In the genomic region with DNA sequence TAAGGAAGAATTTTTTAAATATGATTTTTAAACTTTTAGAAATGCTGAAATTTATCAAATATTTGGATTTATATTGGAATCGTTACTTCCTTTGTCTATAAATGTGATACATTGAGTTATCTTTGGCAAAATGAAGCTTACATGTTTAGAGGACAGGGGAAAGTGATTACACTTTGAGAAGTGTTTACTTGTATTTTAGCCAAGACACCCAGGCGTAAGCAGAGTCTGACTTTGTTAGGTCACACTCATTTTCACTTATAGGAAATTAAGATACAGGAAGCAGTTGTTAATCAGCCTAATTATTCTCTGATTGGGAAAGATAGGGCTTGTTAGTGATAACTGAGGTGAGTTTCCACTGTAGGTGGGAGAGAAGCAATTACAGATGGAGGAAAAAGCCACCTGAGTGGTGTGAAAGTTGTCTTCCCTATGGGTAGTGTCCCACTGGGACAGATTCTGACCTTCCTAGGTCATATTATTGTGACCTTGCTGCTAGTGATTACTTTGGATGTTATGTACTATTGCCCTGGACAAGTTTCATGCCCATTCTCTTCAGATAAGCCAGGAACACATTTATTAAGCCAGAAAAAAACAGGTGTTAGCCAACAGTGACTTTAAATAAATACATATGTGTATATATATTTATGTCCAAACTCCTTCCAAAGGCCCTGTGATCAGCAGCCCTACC, we compare ENCODE assay signal across 18 cellular contexts.
A peak's percentile ranks its signal among the peaks of the same experiment; 100 is the strongest.
DNase-seq lines count a peak whose midpoint lies in the region; ATAC-seq, FAIRE-seq and TF ChIP-seq lines count a peak whose summit lies in the region.
"Had no signal": no experiment of that assay in that cellular context is flagged by ENCODE, and none has a peak within 500 bp of the region (broad histone marks: within the 10 kb centered on the region; RNA-seq: fewer than 3 reads in every experiment).

No MANE protein-coding gene starts in this region.

- no peak for TF ChIP-seq EP300 in A549 (IDR thresholded peaks at IDR 0.05)

- H3K27ac Mint-ChIP-seq in activated CD8-positive, alpha-beta T cell treated with anti-CD3 and anti-CD28 coated beads for 36 hours, result peak overlapping the region; percentile 21
- no peak overlapping the region for H3K27ac Mint-ChIP-seq in activated CD8-positive, alpha-beta T cell treated with anti-CD3 and anti-CD28 coated beads, Interleukin-2, amount 10 ng/mL, durations not matched to agents 7 days and 5 days
- H3K27ac Mint-ChIP-seq in activated T-helper 17 cell treated with anti-CD3 and anti-CD28 coated beads, Interleukin-2, amount 50 U/mL, for 72 hours, result peak overlapping the region; percentile 42

- H3K4me1 Mint-ChIP-seq in activated CD8-positive, alpha-beta T cell treated with anti-CD3 and anti-CD28 coated beads for 36 hours (ENCODE audit: low read depth), result peaks cover 6% of the 10 kb centered on the region
- no peaks in the 10 kb centered on the region for H3K4me1 Mint-ChIP-seq in activated CD8-positive, alpha-beta T cell treated with anti-CD3 and anti-CD28 coated beads, Interleukin-2, amount 10 ng/mL, durations not matched to agents 7 days and 5 days (ENCODE audit: low read depth)
- no peaks in the 10 kb centered on the region for H3K4me1 Mint-ChIP-seq in activated T-helper 17 cell treated with anti-CD3 and anti-CD28 coated beads, Interleukin-2, amount 50 U/mL, for 72 hours

- no peak overlapping the region for H2BK15ac ChIP-seq in mesendoderm (replicated peaks; ENCODE audit: low read depth)

- H3K36me3 ChIP-seq in mesendoderm (ENCODE audit: control insufficient read depth, insufficient read depth, low read length), result peaks cover 5% of the 10 kb centered on the region

- H4K5ac ChIP-seq in mesendoderm (ENCODE audit: low read length), result no peak overlapping the region

- no peak overlapping the region for H2BK120ac ChIP-seq in mesendoderm (ENCODE audit: low read depth, low read length)

- no peak overlapping the region for H3K4me3 ChIP-seq in A549
- H3K4me3 ChIP-seq in mesendoderm (ENCODE audit: low read length), result no peak overlapping the region
- H3K4me3 ChIP-seq: MG63 had no signal

- no peak overlapping the region for H3K56ac ChIP-seq in mesendoderm (ENCODE audit: low read length)

- H2BK5ac ChIP-seq in mesendoderm (ENCODE audit: low read length), result no peak overlapping the region

- H3K27me3 Mint-ChIP-seq in activated CD8-positive, alpha-beta T cell treated with anti-CD3 and anti-CD28 coated beads for 36 hours, result no peaks in the 10 kb centered on the region
- no peaks in the 10 kb centered on the region for H3K27me3 Mint-ChIP-seq in activated CD8-positive, alpha-beta T cell treated with anti-CD3 and anti-CD28 coated beads, Interleukin-2, amount 10 ng/mL, durations not matched to agents 7 days and 5 days (ENCODE audit: low read depth)
- H3K27me3 Mint-ChIP-seq in activated T-helper 17 cell treated with anti-CD3 and anti-CD28 coated beads, Interleukin-2, amount 50 U/mL, for 72 hours, result no peaks in the 10 kb centered on the region

- H3K27me3 ChIP-seq in mesendoderm (ENCODE audit: insufficient read depth, low read length, poor library complexity), result no peaks in the 10 kb centered on the region
- H3K27me3 ChIP-seq: MG63 had no signal

- H3K9me3 Mint-ChIP-seq in activated CD8-positive, alpha-beta T cell treated with anti-CD3 and anti-CD28 coated beads for 36 hours, result no peaks in the 10 kb centered on the region
- no peaks in the 10 kb centered on the region for H3K9me3 Mint-ChIP-seq in activated CD8-positive, alpha-beta T cell treated with anti-CD3 and anti-CD28 coated beads, Interleukin-2, amount 10 ng/mL, durations not matched to agents 7 days and 5 days (ENCODE audit: insufficient read depth)
- H3K9me3 Mint-ChIP-seq in activated T-helper 17 cell treated with anti-CD3 and anti-CD28 coated beads, Interleukin-2, amount 50 U/mL, for 72 hours, result no peaks in the 10 kb centered on the region

- H3K4me2 ChIP-seq in A549 (peak overlapping the region; percentile 42), mesendoderm (ENCODE audit: low read length) (no peak overlapping the region)

- TF ChIP-seq POLR2A in A549 (IDR thresholded peaks at IDR 0.05; ENCODE audit: low read length), result no peak

- intact Hi-C loops in activated CD8-positive, alpha-beta T cell treated with anti-CD3 and anti-CD28 coated beads for 36 hours (cut with micrococcal nuclease), result loop anchor here (10.0 kb wide), 2 partner anchors 63 to 147 kb away; no protein-coding TSS in a partner anchor

- TF ChIP-seq RAD21 in A549 (conservative IDR thresholded peaks at IDR 0.05 in 1 of 2, IDR thresholded peaks at IDR 0.05 in 1 of 2), result no peak

- no peak overlapping the region for H4K8ac ChIP-seq in mesendoderm (ENCODE audit: low read depth, low read length)

- no peak overlapping the region for H2AK5ac ChIP-seq in mesendoderm (ENCODE audit: low read length)

- no peaks in the 10 kb centered on the region for H3K9me3 ChIP-seq in A549
- H3K9me3 ChIP-seq: MG63 had no signal

- CTCF ChIA-PET in activated CD8-positive, alpha-beta T cell treated with anti-CD3 and anti-CD28 coated beads for 36 hours (lab: Charles Lee), result no interaction called here
- CTCF ChIA-PET in activated CD8-positive, alpha-beta T cell treated with anti-CD3 and anti-CD28 coated beads, Interleukin-2, amount 10 ng/mL, durations not matched to agents 7 days and 5 days (lab: Charles Lee), result no interaction called here
- CTCF ChIA-PET in A549 (lab: Yijun Ruan, JAX), result interaction anchor here (0.6 to 1.0 kb wide), 2 partner anchors 10 to 198 kb away, joined by 3 read pairs; no protein-coding TSS in a partner anchor

- H3K23ac ChIP-seq in mesendoderm (ENCODE audit: low read length), result no peak overlapping the region

- 0 out of 6 replicates have a peak overlapping the region, but pooled peaks of 1 of the 2 experiments have one; percentile 15 for H3K27ac ChIP-seq in A549
- H3K27ac ChIP-seq in mesendoderm (ENCODE audit: low read depth, low read length), result no peak overlapping the region

- no peak overlapping the region for H3K9ac ChIP-seq in mesendoderm (ENCODE audit: low read length)

- H3K4me1 ChIP-seq in A549, result peaks cover 18% of the 10 kb centered on the region
- no peaks in the 10 kb centered on the region for H3K4me1 ChIP-seq in mesendoderm (ENCODE audit: control insufficient read depth, low read depth, low read length)

- peaks cover 49% of the 10 kb centered on the region for H3K36me3 Mint-ChIP-seq in activated CD8-positive, alpha-beta T cell treated with anti-CD3 and anti-CD28 coated beads for 36 hours (ENCODE audit: low read depth)
- H3K36me3 Mint-ChIP-seq in activated CD8-positive, alpha-beta T cell treated with anti-CD3 and anti-CD28 coated beads, Interleukin-2, amount 10 ng/mL, durations not matched to agents 7 days and 5 days (ENCODE audit: low read depth), result peaks cover 59% of the 10 kb centered on the region
- H3K36me3 Mint-ChIP-seq in activated T-helper 17 cell treated with anti-CD3 and anti-CD28 coated beads, Interleukin-2, amount 50 U/mL, for 72 hours (ENCODE audit: low read depth), result peaks cover 97% of the 10 kb centered on the region

- H3K18ac ChIP-seq in mesendoderm (ENCODE audit: low read length), result no peak overlapping the region

- peak; percentile 61 for FAIRE-seq in A549 (lab: Jason Lieb, UNC)
- FAIRE-seq: H1, RCC 7860 had no signal

- no peaks in the 10 kb centered on the region for H3K79me2 ChIP-seq in mesendoderm (ENCODE audit: control insufficient read depth, insufficient read depth, low read length)

- POLR2A ChIA-PET in activated CD8-positive, alpha-beta T cell treated with anti-CD3 and anti-CD28 coated beads for 36 hours (lab: Charles Lee), result no interaction called here
- POLR2A ChIA-PET in activated CD8-positive, alpha-beta T cell treated with anti-CD3 and anti-CD28 coated beads, Interleukin-2, amount 10 ng/mL, durations not matched to agents 7 days and 5 days (lab: Charles Lee), result no interaction called here
- POLR2A ChIA-PET in A549 (lab: Yijun Ruan, JAX), result no interaction called here

- WGBS in A549 (ENCODE audit: missing lambda C conversion rate), result 89% methylated on average over 2 of the region's 2 CpGs
- WGBS in mesendoderm (ENCODE audit: extremely low coverage, insufficient coverage, low lambda C conversion rate), result 100% methylated on average over 1 of the region's 2 CpGs

- TF ChIP-seq CTCF in activated CD8-positive, alpha-beta T cell treated with anti-CD3 and anti-CD28 coated beads for 36 hours (IDR thresholded peaks at IDR 0.05), result no peak
- no peak for TF ChIP-seq CTCF in A549 (IDR thresholded peaks at IDR 0.05)

- no peaks in the 10 kb centered on the region for H3K79me1 ChIP-seq in mesendoderm (ENCODE audit: low read length)

- H3K4ac ChIP-seq in mesendoderm (ENCODE audit: low read depth, low read length), result no peak overlapping the region

- H3K4me3 Mint-ChIP-seq in activated CD8-positive, alpha-beta T cell treated with anti-CD3 and anti-CD28 coated beads for 36 hours, result no peak overlapping the region
- H3K4me3 Mint-ChIP-seq in activated CD8-positive, alpha-beta T cell treated with anti-CD3 and anti-CD28 coated beads, Interleukin-2, amount 10 ng/mL, durations not matched to agents 7 days and 5 days, result no peak overlapping the region
- no peak overlapping the region for H3K4me3 Mint-ChIP-seq in activated T-helper 17 cell treated with anti-CD3 and anti-CD28 coated beads, Interleukin-2, amount 50 U/mL, for 72 hours

- ATAC-seq in activated CD8-positive, alpha-beta T cell treated with anti-CD3 and anti-CD28 coated beads for 36 hours, result no peak
- ATAC-seq in activated CD8-positive, alpha-beta T cell treated with anti-CD3 and anti-CD28 coated beads, Interleukin-2, amount 10 ng/mL, durations not matched to agents 7 days and 5 days, result no peak
- no peak for ATAC-seq in A549
- ATAC-seq in activated T-helper 17 cell treated with anti-CD3 and anti-CD28 coated beads, Interleukin-2, amount 50 U/mL, for 72 hours (replicated peaks), result no peak
- no peak for ATAC-seq in HG03196 (IDR thresholded peaks at IDR 0.05; ENCODE audit: unreplicated experiment)

- no peak for DNase-seq in activated CD8-positive, alpha-beta T cell treated with anti-CD3 and anti-CD28 coated beads for 36 hours
- no peak for DNase-seq in activated CD8-positive, alpha-beta T cell treated with anti-CD3 and anti-CD28 coated beads, Interleukin-2, amount 10 ng/mL, durations not matched to agents 7 days and 5 days
- DNase-seq in A549 (ENCODE audit: low read depth in 1 of 2, low spot score in 1 of 2) (no peak), mesendoderm (peak; percentile 35), NOMO-1 (lab: John Stamatoyannopoulos, UW; ENCODE audit: unreplicated experiment in 2 of 2) (no peak), T-helper 9 cell (no peak)
- DNase-seq: 8988T, C1 segment of cervical spinal cord, GF-D8, MG63, NCI-H1092 treated with DMSO at 0.1 percent for 48 hours, NCI-H2081 treated with DMSO at 0.1 percent for 48 hours, NCI-H510A treated with DMSO at 0.1 percent for 48 hours, SHP77 treated with DMSO at 0.1 percent for 48 hours had no signal

TF ChIP-seq in A549, 52 proteins besides CTCF, POLR2A, EP300 and RAD21 (continues in another document):
- TF ChIP-seq RARB (CRISPR knock-in tag; IDR thresholded peaks at IDR 0.05), result no peak
- no peak for TF ChIP-seq ZFP36 (IDR thresholded peaks at IDR 0.05; ENCODE audit: borderline replicate concordance, partially characterized antibody)
